Comparison of ENCODE assay signal across 8 cellular contexts in genomic region chr1:161399257-161399998, GRCh38. TPM values are rescaled to one million over a fixed set of nuclear protein-coding genes. Genes with fewer than 3 reads are reported as not detected.
DNase-seq lines count a peak whose midpoint lies in the region; ATAC-seq and FAIRE-seq lines count a peak whose summit lies in the region.

No MANE protein-coding gene starts in this region.

- H3K36me3 ChIP-seq in endocrine pancreas (ENCODE audit: control insufficient read depth, insufficient read depth, low read length): no peaks in the 10 kb centered on the region

- H3K4me1 ChIP-seq in endocrine pancreas (ENCODE audit: control insufficient read depth, insufficient read depth, low read length): no peaks in the 10 kb centered on the region

- ATAC-seq in GM21367 (IDR thresholded peaks at IDR 0.05; ENCODE audit: unreplicated experiment): peak; percentile 58

- peak overlapping the region; percentile 86 for H3K9ac ChIP-seq in endocrine pancreas (ENCODE audit: control insufficient read depth, insufficient read depth, low read length)

- no peak for FAIRE-seq in HTR-8/SVneo (lab: Jason Lieb, UNC)

- peak overlapping the region; percentile 98 for H3K4me3 ChIP-seq in endocrine pancreas (ENCODE audit: control insufficient read depth, insufficient read depth, low read length)

- H3K9me3 ChIP-seq in endocrine pancreas (ENCODE audit: control insufficient read depth, low read length): no peaks in the 10 kb centered on the region

- peak; percentile 90 for DNase-seq in Caki2 (ENCODE audit: low read depth)
- peak; percentile 77 for DNase-seq in HTR-8/SVneo (ENCODE audit: insufficient read length, low spot score)
- DNase-seq in NOMO-1 treated with dmso at 0.1 percent for 144 hours (lab: John Stamatoyannopoulos, UW; ENCODE audit: unreplicated experiment): peak; percentile 91
- peak; percentile 77 for DNase-seq in activated CD8-positive, alpha-beta memory T cell treated with anti-CD3 and anti-CD28 coated beads, Interleukin-2, amount 50 U/mL, for 1 hour (ENCODE audit: extremely low read depth)
- DNase-seq in mesenteric fat pad (ENCODE audit: low spot score): peak; percentile 96
- DNase-seq in stimulated activated CD8-positive, alpha-beta memory T cell treated with anti-CD3 and anti-CD28 coated beads, Interleukin-15, amount 100 ng/mL, for 1 hour (ENCODE audit: low read depth): peak; percentile 96

- in situ Hi-C loops in Caki2 (cut with HindIII; ENCODE audit: low pct_unique_long_range_greater_than_20kb, low sequenced_read_pairs): loop anchor here (25.0 kb wide), 1 partner anchor 187 kb away; the partner anchor contains the start of genes APOA2, FCER1G and NDUFS2

- no peaks in the 10 kb centered on the region for H3K27me3 ChIP-seq in endocrine pancreas (ENCODE audit: control insufficient read depth, insufficient read depth, low read length)

RNA-seq across cellular contexts. Expression of gene CFAP126, which starts 31.8 kb away (rescaled TPM):
- not detected in 2 replicates for total RNA-seq in Caki2 (2014; rRNA removed; shearing (Covaris generic); ENCODE audit: low replicate concordance)
- not detected for total RNA-seq in mesenteric fat pad

Comparison
In these comparisons a context has a peak if more than half of its experiments do, and no peak if none do; other contexts are left out.
1. Peak in every context shown above with its lines: DNase-seq, ATAC-seq and H3K4me3 ChIP-seq.